8 cellular contexts compared by ENCODE assay signal in the genomic region with DNA sequence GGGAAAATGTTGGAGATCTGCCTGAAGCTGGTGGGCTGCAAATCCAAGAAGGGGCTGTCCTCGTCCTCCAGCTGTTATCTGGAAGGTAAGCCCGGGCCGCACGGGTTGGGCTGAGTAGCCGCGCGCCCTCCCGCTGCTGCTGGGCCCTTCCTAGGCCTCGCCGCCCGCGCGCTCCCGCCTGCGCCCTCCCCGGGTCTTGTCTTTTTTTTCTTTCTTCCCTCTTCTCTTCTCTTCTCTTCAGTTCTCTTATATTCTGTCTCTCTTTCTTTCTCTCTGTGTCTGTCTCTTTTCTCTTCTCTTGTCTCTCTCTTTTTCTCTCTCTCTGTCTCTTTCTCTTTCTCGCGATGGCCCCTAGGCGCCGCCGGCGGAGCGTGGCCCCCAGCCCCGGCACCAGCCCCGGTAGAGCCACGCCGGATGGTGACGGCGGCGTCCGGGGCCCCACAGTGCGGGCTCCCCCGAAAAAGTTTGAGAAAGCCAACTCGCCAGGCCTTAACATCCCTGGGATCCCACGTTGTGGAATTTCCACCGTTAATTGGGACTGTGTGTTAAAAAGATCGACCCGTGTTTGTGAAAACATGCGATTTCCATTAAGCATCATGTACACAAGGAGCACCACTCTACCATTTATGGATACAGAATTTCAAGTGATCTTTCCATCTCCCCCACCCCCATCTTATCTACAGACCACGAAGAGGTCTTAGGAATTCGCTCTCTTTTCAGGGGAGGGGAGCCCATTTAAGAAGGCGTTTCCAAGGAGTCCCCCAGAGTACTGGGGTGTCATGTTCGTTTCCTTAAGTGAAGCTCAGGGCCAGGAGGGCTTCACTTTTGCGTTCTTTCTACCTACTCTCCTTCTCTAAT. TPM values are rescaled to one million over a fixed set of nuclear protein-coding genes. Genes with fewer than 3 reads are reported as not detected.
DNase-seq lines count a peak whose midpoint lies in the region; ATAC-seq and TF ChIP-seq lines count a peak whose summit lies in the region.

No MANE protein-coding gene starts in this region.

- H3K79me1 ChIP-seq in neuronal stem cell (ENCODE audit: low read depth, low read length), result peaks cover 3% of the 10 kb centered on the region

- H3K4ac ChIP-seq in neuronal stem cell (ENCODE audit: low read length), result no peak overlapping the region

- TF ChIP-seq POLR2A in vagina (IDR thresholded peaks at IDR 0.05), result no peak

- peak overlapping the region; percentile 90 for H3K9ac ChIP-seq in neuronal stem cell (ENCODE audit: low read depth, low read length, poor library complexity)

- TF ChIP-seq CTCF in vagina (IDR thresholded peaks at IDR 0.05), result no peak

- peak overlapping the region; percentile 75 for H2BK120ac ChIP-seq in neuronal stem cell (ENCODE audit: low read depth, low read length)

- H3K27ac ChIP-seq in neuronal stem cell (replicated peaks; ENCODE audit: low read length), result peak overlapping the region; percentile 77
- peak overlapping the region; percentile 91 for H3K27ac ChIP-seq in vagina

- peaks cover 0 to 6% of the 10 kb centered on the region in 2 donors for H3K36me3 ChIP-seq in neuronal stem cell (replicated peaks in 1 of 2; ENCODE audit: control insufficient read depth in 2 of 2, insufficient read depth in 2 of 2, low read length in 2 of 2)
- H3K36me3 ChIP-seq in vagina, result no peaks in the 10 kb centered on the region

- H2BK12ac ChIP-seq in neuronal stem cell (ENCODE audit: low read length), result no peak overlapping the region

- H3K18ac ChIP-seq in neuronal stem cell (ENCODE audit: low read length), result peak overlapping the region; percentile 95

- H2AFZ ChIP-seq in neuronal stem cell (ENCODE audit: low read length), result peak overlapping the region; percentile 60

- peak; percentile 38 for DNase-seq in EL
- peak; percentile 53 for DNase-seq in NCI-H2171 (lab: John Stamatoyannopoulos, UW)
- peak; percentile 41 for DNase-seq in activated T-cell treated with anti-CD3 and anti-CD28 coated beads, Interleukin-2, amount 50 U/mL, for 1 hour
- peak; percentile 30 for DNase-seq in fibroblast of the conjunctiva (ENCODE audit: low read depth)
- no peak for DNase-seq in neuronal stem cell (ENCODE audit: low spot score)
- no peak for DNase-seq in vagina (ENCODE audit: extremely low spot score in 2 of 2)

- intact Hi-C loops in vagina (cut with DNase I), result loop anchor here (2.0 kb wide), 1 partner anchor 55 kb away; no protein-coding TSS in a partner anchor

- no peak overlapping the region for H4K8ac ChIP-seq in neuronal stem cell (ENCODE audit: low read depth, low read length)

- H3K4me3 ChIP-seq in neuronal stem cell (ENCODE audit: low read length in 2 of 2) (peak overlapping the region; percentile 79 to 87), vagina (peak overlapping the region; percentile 73 to 77)

- peaks cover 22 to 23% of the 10 kb centered on the region in 2 donors for H3K4me1 ChIP-seq in neuronal stem cell (ENCODE audit: control insufficient read depth in 2 of 2, insufficient read depth in 1 of 2, low read depth in 1 of 2, low read length in 2 of 2)
- H3K4me1 ChIP-seq in vagina, result peaks cover 63% of the 10 kb centered on the region

- H4K91ac ChIP-seq in neuronal stem cell (ENCODE audit: low read depth, low read length, poor library complexity), result no peak overlapping the region

- no peak overlapping the region for H2AK5ac ChIP-seq in neuronal stem cell (ENCODE audit: low read depth, low read length)

- H2BK5ac ChIP-seq in neuronal stem cell (ENCODE audit: low read length), result peak overlapping the region; percentile 83

- H3K4me2 ChIP-seq in neuronal stem cell (ENCODE audit: insufficient read depth, low read length, poor library complexity, severe bottlenecking), result peak overlapping the region; percentile 56

- peak overlapping the region; percentile 91 for H3K23ac ChIP-seq in neuronal stem cell (ENCODE audit: low read depth, low read length, poor library complexity)

- no peak overlapping the region for H3K14ac ChIP-seq in neuronal stem cell (ENCODE audit: low read length)

- ATAC-seq in GM21786 (IDR thresholded peaks at IDR 0.05; ENCODE audit: unreplicated experiment) (peak; percentile 13), HG02884 (IDR thresholded peaks at IDR 0.05; ENCODE audit: unreplicated experiment) (no peak)

- peak overlapping the region; percentile 49 for H2BK15ac ChIP-seq in neuronal stem cell (ENCODE audit: low read length)

- WGBS in neuronal stem cell (ENCODE audit: extremely low coverage in 2 of 2, insufficient read length in 2 of 2, insufficient replicate concordance in 1 of 2), 2 donors, result no CpG with 5 or more reads among the region's 44 CpGs

- H3K27me3 ChIP-seq in neuronal stem cell (ENCODE audit: control insufficient read depth in 3 of 3, insufficient read depth in 3 of 3, low read depth in 1 of 3, low read length in 3 of 3) (no peaks in the 10 kb centered on the region), vagina (no peaks in the 10 kb centered on the region)

- H3K9me3 ChIP-seq in neuronal stem cell (replicated peaks in 1 of 2; ENCODE audit: control insufficient read depth in 2 of 2, insufficient read depth in 1 of 2, low read depth in 1 of 2, low read length in 2 of 2) (no peaks in the 10 kb centered on the region), vagina (no peaks in the 10 kb centered on the region)

RNA-seq across cellular contexts. Expression of gene ABL1, which starts 0.6 kb away (rescaled TPM):
- 50.4 TPM for polyA plus RNA-seq in neuronal stem cell (2013, experiment 1 of 2)
- polyA plus RNA-seq in neuronal stem cell (2013, experiment 2 of 2), result 51.5 TPM
- total RNA-seq in vagina, result 68.5 TPM

Comparison
In these comparisons a context has a peak if more than half of its experiments do, and no peak if none do; other contexts are left out.
1. DNase-seq: peak in EL (single experiment), NCI-H2171 (single experiment), activated T-cell treated with anti-CD3 and anti-CD28 coated beads, Interleukin-2, amount 50 U/mL, for 1 hour (single experiment) and fibroblast of the conjunctiva (single experiment); none in neuronal stem cell (single experiment) and vagina (0 of 2).